9 cellular contexts compared by ENCODE assay signal in genomic region chr12:13179159-13180074, GRCh38. TPM values are rescaled to one million over a fixed set of nuclear protein-coding genes. Genes with fewer than 3 reads are reported as not detected.
DNase-seq lines count a peak whose midpoint lies in the region; ATAC-seq, FAIRE-seq and TF ChIP-seq lines count a peak whose summit lies in the region.
"Had no signal": no experiment of that assay in that cellular context is flagged by ENCODE, and none has a peak within 500 bp of the region (broad histone marks: within the 10 kb centered on the region; RNA-seq: fewer than 3 reads in every experiment).

No MANE protein-coding gene starts in this region.

- no peak for ATAC-seq in HG02885 (IDR thresholded peaks at IDR 0.05; ENCODE audit: poor library complexity, unreplicated experiment)

- peak overlapping the region; percentile 91 for H3K27ac Mint-ChIP-seq in type B pancreatic cell

- TF ChIP-seq CTCF in type B pancreatic cell (conservative IDR thresholded peaks at IDR 0.05) = no peak

- no peaks in the 10 kb centered on the region for H3K36me3 Mint-ChIP-seq in type B pancreatic cell

- peak; percentile 41 for FAIRE-seq in H54 (lab: Jason Lieb, UNC)
- FAIRE-seq: frontal cortex had no signal

- intact Hi-C loops in posterior vena cava (cut with DNase I) = no loop called here

- peaks cover 6% of the 10 kb centered on the region for H3K27me3 Mint-ChIP-seq in type B pancreatic cell

- DNase-seq in AG08395 (ENCODE audit: low spot score) = peak; percentile 56
- peak; percentile 59 for DNase-seq in H54 (ENCODE audit: insufficient read length, low spot score)
- peak; percentile 80 for DNase-seq in NCI-H226
- DNase-seq in activated T-cell treated with anti-CD3 and anti-CD28 coated beads for 24 hours (ENCODE audit: low read depth) = peak; percentile 49
- DNase-seq in fibroblast of peridontal ligament (ENCODE audit: extremely low read depth) = peak; percentile 53
- peak; percentile 86 for DNase-seq in posterior vena cava (ENCODE audit: low spot score)
- no peak for DNase-seq in type B pancreatic cell (ENCODE audit: extremely low spot score, unreplicated experiment)

- no peak for TF ChIP-seq POLR2A in H54 (IDR thresholded peaks at IDR 0.05; ENCODE audit: low read depth, low read length)

- H3K4me3 Mint-ChIP-seq in type B pancreatic cell = peak overlapping the region; percentile 37

- peaks cover 15% of the 10 kb centered on the region for H3K4me1 Mint-ChIP-seq in type B pancreatic cell (ENCODE audit: unreplicated experiment)

- H3K9me3 Mint-ChIP-seq in type B pancreatic cell = peaks cover 4% of the 10 kb centered on the region

RNA-seq across cellular contexts. Expression of gene EMP1, which starts 17.1 kb away (rescaled TPM):
- total RNA-seq in posterior vena cava (100 to 1,000 TPM; 596 to 746 TPM), type B pancreatic cell (ENCODE audit: low replicate concordance) (340 and 2,561 TPM in 2 replicates)
